2 cellular contexts compared by ENCODE assay signal in the genomic region with DNA sequence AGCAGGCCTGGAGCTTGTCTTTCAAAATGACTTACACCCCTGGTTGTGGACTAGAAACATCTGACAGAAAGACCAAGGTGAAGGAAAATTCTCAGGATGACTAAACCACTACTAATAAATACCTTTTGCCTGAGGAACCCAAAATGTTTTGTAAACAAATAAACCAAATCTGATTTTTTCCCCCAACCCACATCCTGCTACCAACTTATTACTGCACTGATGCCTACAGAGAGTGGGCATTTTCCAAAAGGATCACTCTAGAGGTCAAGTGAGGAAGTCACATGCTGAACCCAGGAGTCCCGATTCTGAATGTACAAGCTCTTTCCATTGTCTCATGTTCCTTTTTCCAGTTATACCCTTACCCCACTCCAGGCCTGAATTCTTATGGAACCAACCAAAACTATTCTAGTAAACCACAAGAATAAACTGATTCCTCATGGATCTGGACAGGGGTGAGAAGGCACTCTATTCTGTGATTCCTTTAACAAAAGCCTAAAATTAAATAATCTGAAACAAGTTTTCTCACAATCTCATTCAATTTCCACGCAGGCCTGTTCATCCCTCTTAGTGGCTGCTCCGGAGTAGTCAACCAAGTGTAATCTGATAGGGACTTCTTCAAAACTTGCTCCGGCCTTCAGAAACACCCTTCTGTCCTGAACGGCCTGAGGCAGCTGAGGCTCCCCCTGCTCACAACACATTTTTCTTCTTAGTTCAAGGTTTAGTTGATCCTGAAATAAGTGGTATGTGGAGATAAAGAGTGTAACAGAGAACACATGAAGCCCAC.
A peak's percentile ranks its signal among the peaks of the same experiment; 100 is the strongest.
TF ChIP-seq lines count a peak whose summit lies in the region.

No MANE protein-coding gene starts in this region.

TF ChIP-seq in IMR-90, 13 proteins besides CTCF, POLR2A, EP300 and RAD21:
- TF ChIP-seq BHLHE40 (IDR thresholded peaks at IDR 0.05; ENCODE audit: low read depth, low read length) (0 out of 2 replicates have a peak, but pooled peaks have one; percentile 5), ELK1 (IDR thresholded peaks at IDR 0.05; ENCODE audit: borderline replicate concordance, low read depth, low read length) (no peak), USF2 (IDR thresholded peaks at IDR 0.05; ENCODE audit: low read depth, low read length) (0 out of 2 replicates have a peak, but pooled peaks have one; percentile 18)

TF ChIP-seq in K562, 482 proteins besides CTCF, POLR2A, EP300 and RAD21:
- TF ChIP-seq MCM7 (IDR thresholded peaks at IDR 0.05) (no peak), SMARCA4 (IDR thresholded peaks at IDR 0.05) (no peak), NFIC (IDR thresholded peaks at IDR 0.05) (no peak), L3MBTL2 (IDR thresholded peaks at IDR 0.05) (0 out of 2 replicates have a peak, but pooled peaks have one; percentile 24), ZC3H8 (IDR thresholded peaks at IDR 0.05) (no peak), ETV5 (CRISPR knock-in tag; IDR thresholded peaks at IDR 0.05; ENCODE audit: low read depth) (no peak), ZNF41 (CRISPR knock-in tag; conservative IDR thresholded peaks at IDR 0.05) (no peak), HDGF (IDR thresholded peaks at IDR 0.05) (no peak), NRF1 (conservative IDR thresholded peaks at IDR 0.05 in 1 of 2, IDR thresholded peaks at IDR 0.05 in 1 of 2) (peak in 1 of 2 experiments; percentile 19; a peak in 2 of 4 replicates), TAF15 (IDR thresholded peaks at IDR 0.05; ENCODE audit: low read depth, low read length) (no peak), ZNF57 (CRISPR knock-in tag; IDR thresholded peaks at IDR 0.05) (no peak), RNF2 (IDR thresholded peaks at IDR 0.05) (no peak), ZNF766 (CRISPR knock-in tag; conservative IDR thresholded peaks at IDR 0.05) (0 out of 2 replicates have a peak, but pooled peaks have one; percentile 19), UBTF (IDR thresholded peaks at IDR 0.05; ENCODE audit: borderline replicate concordance in 1 of 2, low read depth in 2 of 2, low read length in 2 of 2) (0 out of 4 replicates have a peak, but pooled peaks of 1 of the 2 experiments have one; percentile 31), ZNF592 (IDR thresholded peaks at IDR 0.05) (0 out of 2 replicates have a peak, but pooled peaks have one; percentile 24), CREB1 (IDR thresholded peaks at IDR 0.05) (no peak), CREB1 (CRISPR knock-in tag; IDR thresholded peaks at IDR 0.05) (no peak), SIN3A (IDR thresholded peaks at IDR 0.05; ENCODE audit: borderline replicate concordance in 2 of 2, control insufficient read depth in 1 of 2, low read depth in 2 of 2, low read length in 2 of 2) (peak in 1 of 2 experiments; percentile 9; a peak in 1 of 4 replicates), NR4A1 (CRISPR knock-in tag; IDR thresholded peaks at IDR 0.05) (no peak), NR4A1 (tag; IDR thresholded peaks at IDR 0.05) (no peak), ID3 (CRISPR knock-in tag; IDR thresholded peaks at IDR 0.05) (no peak), ID3 (tag; IDR thresholded peaks at IDR 0.05) (no peak), XRCC5 (IDR thresholded peaks at IDR 0.05; ENCODE audit: low read depth, low read length) (no peak)
- TF ChIP-seq, protein P1, sequence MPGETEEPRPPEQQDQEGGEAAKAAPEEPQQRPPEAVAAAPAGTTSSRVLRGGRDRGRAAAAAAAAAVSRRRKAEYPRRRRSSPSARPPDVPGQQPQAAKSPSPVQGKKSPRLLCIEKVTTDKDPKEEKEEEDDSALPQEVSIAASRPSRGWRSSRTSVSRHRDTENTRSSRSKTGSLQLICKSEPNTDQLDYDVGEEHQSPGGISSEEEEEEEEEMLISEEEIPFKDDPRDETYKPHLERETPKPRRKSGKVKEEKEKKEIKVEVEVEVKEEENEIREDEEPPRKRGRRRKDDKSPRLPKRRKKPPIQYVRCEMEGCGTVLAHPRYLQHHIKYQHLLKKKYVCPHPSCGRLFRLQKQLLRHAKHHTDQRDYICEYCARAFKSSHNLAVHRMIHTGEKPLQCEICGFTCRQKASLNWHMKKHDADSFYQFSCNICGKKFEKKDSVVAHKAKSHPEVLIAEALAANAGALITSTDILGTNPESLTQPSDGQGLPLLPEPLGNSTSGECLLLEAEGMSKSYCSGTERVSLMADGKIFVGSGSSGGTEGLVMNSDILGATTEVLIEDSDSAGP (CRISPR knock-in tag; IDR thresholded peaks at IDR 0.05) = no peak
